ENCODE assay signal across 1 cellular context in genomic region chr2:180979935-180980184, GRCh38.
A peak's percentile ranks its signal among the peaks of the same experiment; 100 is the strongest.
TF ChIP-seq lines count a peak whose summit lies in the region.

No MANE protein-coding gene starts in this region.

TF ChIP-seq in K562, 482 proteins besides CTCF, POLR2A, EP300 and RAD21 (continued from another document):
- no peak for TF ChIP-seq ZNF318 (IDR thresholded peaks at IDR 0.05; ENCODE audit: borderline replicate concordance in 1 of 2, low read depth in 1 of 2)
- TF ChIP-seq E2F6 (IDR thresholded peaks at IDR 0.05; ENCODE audit: borderline replicate concordance in 1 of 2, extremely low read depth in 1 of 2, insufficient read depth in 1 of 2, insufficient read length in 1 of 2, low read depth in 1 of 2, low read length in 1 of 2, poor library complexity in 1 of 2, severe bottlenecking in 1 of 2), result no peak
- TF ChIP-seq DPF2 (IDR thresholded peaks at IDR 0.05), result peak; percentile 28; the same call in 1 of the 2 replicates
- TF ChIP-seq ZNF263 (CRISPR knock-in tag; IDR thresholded peaks at IDR 0.05; ENCODE audit: borderline replicate concordance), result 0 out of 2 replicates have a peak, but pooled peaks have one; percentile 5
- TF ChIP-seq RAD51 (IDR thresholded peaks at IDR 0.05; ENCODE audit: borderline replicate concordance, low read depth), result no peak
